Comparison of ENCODE assay signal across 1 cellular context in genomic region chr17:30905742-30906100, GRCh38.
TF ChIP-seq lines count a peak whose summit lies in the region.

No MANE protein-coding gene starts in this region.

TF ChIP-seq in HEK293, 187 proteins besides CTCF, POLR2A, EP300 and RAD21 (continued from another document):
- TF ChIP-seq, protein P1, sequence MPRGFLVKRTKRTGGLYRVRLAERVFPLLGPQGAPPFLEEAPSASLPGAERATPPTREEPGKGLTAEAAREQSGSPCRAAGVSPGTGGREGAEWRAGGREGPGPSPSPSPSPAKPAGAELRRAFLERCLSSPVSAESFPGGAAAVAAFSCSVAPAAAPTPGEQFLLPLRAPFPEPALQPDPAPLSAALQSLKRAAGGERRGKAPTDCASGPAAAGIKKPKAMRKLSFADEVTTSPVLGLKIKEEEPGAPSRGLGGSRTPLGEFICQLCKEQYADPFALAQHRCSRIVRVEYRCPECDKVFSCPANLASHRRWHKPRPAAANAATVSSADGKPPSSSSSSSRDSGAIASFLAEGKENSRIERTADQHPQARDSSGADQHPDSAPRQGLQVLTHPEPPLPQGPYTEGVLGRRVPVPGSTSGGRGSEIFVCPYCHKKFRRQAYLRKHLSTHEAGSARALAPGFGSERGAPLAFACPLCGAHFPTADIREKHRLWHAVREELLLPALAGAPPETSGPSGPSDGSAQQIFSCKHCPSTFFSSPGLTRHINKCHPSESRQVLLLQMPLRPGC (tag by site-specific recombination; IDR thresholded peaks at IDR 0.05), result no peak
- TF ChIP-seq ZNF366 (tag by site-specific recombination; conservative IDR thresholded peaks at IDR 0.05), result no peak
- no peak for TF ChIP-seq ZNF510 (tag by site-specific recombination; IDR thresholded peaks at IDR 0.05; ENCODE audit: insufficient replicate concordance)
- TF ChIP-seq ZNF121 (tag by site-specific recombination; IDR thresholded peaks at IDR 0.05), result no peak
- no peak for TF ChIP-seq ZFP3 (tag by site-specific recombination; IDR thresholded peaks at IDR 0.05; ENCODE audit: low read depth)
- no peak for TF ChIP-seq ZNF26 (tag by site-specific recombination; IDR thresholded peaks at IDR 0.05)
- no peak for TF ChIP-seq SCRT1 (tag by site-specific recombination; IDR thresholded peaks at IDR 0.05; ENCODE audit: borderline replicate concordance)
- TF ChIP-seq ZNF112 (tag by site-specific recombination; IDR thresholded peaks at IDR 0.05), result no peak
